ENCODE assay signal across 12 cellular contexts in genomic region chr14:89813485-89814080, GRCh38.
DNase-seq lines count a peak whose midpoint lies in the region; ATAC-seq, FAIRE-seq and TF ChIP-seq lines count a peak whose summit lies in the region.
"Had no signal": no experiment of that assay in that cellular context is flagged by ENCODE, and none has a peak within 500 bp of the region (broad histone marks: within the 10 kb centered on the region; RNA-seq: fewer than 3 reads in every experiment).

No MANE protein-coding gene starts in this region.

- H3K4me2 ChIP-seq in H1 (ENCODE audit: insufficient read depth in 1 of 2, low read depth in 2 of 2, low read length in 2 of 2) = peak overlapping the region in 1 of 2 experiments; percentile 40; a peak in 1 of 4 replicates

- no peaks in the 10 kb centered on the region for H3K79me1 ChIP-seq in H1 (ENCODE audit: low read depth, low read length)

- H3K23me2 ChIP-seq in H1 (ENCODE audit: low read depth, low read length) = 0 out of 2 replicates have a peak, but pooled peaks cover 2% of the 10 kb centered on the region

- TF ChIP-seq EP300 in H1 (IDR thresholded peaks at IDR 0.05; ENCODE audit: borderline replicate concordance in 1 of 2, low read depth in 2 of 2, low read length in 2 of 2) = no peak

- H3K9me3 ChIP-seq in AG04450 (ENCODE audit: control insufficient read depth, insufficient read depth, low read length) = no peaks in the 10 kb centered on the region
- H3K9me3 ChIP-seq in H1 (ENCODE audit: insufficient read depth in 2 of 2, low read depth in 1 of 2, low read length in 1 of 2) = no peaks in the 10 kb centered on the region
- no peaks in the 10 kb centered on the region for H3K9me3 ChIP-seq in muscle layer of duodenum (ENCODE audit: control insufficient read depth in 1 of 2, low read length in 2 of 2)
- H3K9me3 ChIP-seq: uterus had no signal

- H4K8ac ChIP-seq in H1 (ENCODE audit: extremely low read depth, insufficient read depth, low read length) = no peak overlapping the region

- DNase-seq in AG04450 (ENCODE audit: low read depth, low spot score) (peak; percentile 86), Kasumi-1 (lab: John Stamatoyannopoulos, UW) (peak; percentile 10 to 25), H1 (ENCODE audit: low read depth in 1 of 2, low spot score in 2 of 2) (peak in 1 of 2 experiments; percentile 29), head of caudate nucleus (no peak), NCI-H82 treated with DMSO at 0.1 percent for 48 hours (lab: John Stamatoyannopoulos, UW; ENCODE audit: unreplicated experiment) (no peak), NCI-H1105 (lab: John Stamatoyannopoulos, UW) (no peak)
- DNase-seq: AML-193, natural killer cell, NCI-H2171 treated with DMSO at 0.1 percent for 48 hours, uterus had no signal

- TF ChIP-seq CTCF in AG04450 (IDR thresholded peaks at IDR 0.05; ENCODE audit: low read depth, low read length) (no peak), H1 (IDR thresholded peaks at IDR 0.05; ENCODE audit: control extremely low read depth in 1 of 3, insufficient read depth in 1 of 3, low read depth in 1 of 3, low read length in 3 of 3) (no peak)

- H2BK20ac ChIP-seq in H1 (ENCODE audit: low read length) = no peak overlapping the region

- no peak overlapping the region for H2AK5ac ChIP-seq in H1 (ENCODE audit: low read depth, low read length)

- H2BK12ac ChIP-seq in H1 (ENCODE audit: low read depth, low read length) = no peak overlapping the region

- no peak overlapping the region for H3K9ac ChIP-seq in H1 (replicated peaks in 1 of 4; ENCODE audit: extremely low read depth in 1 of 4, low read depth in 3 of 4, low read length in 3 of 4)

- no peak overlapping the region for H3K56ac ChIP-seq in H1 (replicated peaks; ENCODE audit: insufficient read length, low read depth, low read length)

- H3K4me1 ChIP-seq in H1 (replicated peaks in 1 of 4; ENCODE audit: control insufficient read depth in 3 of 4, insufficient read depth in 4 of 4, low read length in 3 of 4) = no peaks in the 10 kb centered on the region
- peaks cover 0 to 5% of the 10 kb centered on the region in 2 donors for H3K4me1 ChIP-seq in muscle layer of duodenum (ENCODE audit: control insufficient read depth in 1 of 2, insufficient read depth in 2 of 2, low read length in 2 of 2)
- H3K4me1 ChIP-seq: uterus had no signal

- no peak overlapping the region for H3K18ac ChIP-seq in H1 (ENCODE audit: extremely low read depth, low read length)

- H3K23ac ChIP-seq in H1 (ENCODE audit: insufficient read length) = no peak overlapping the region

- H2BK15ac ChIP-seq in H1 (ENCODE audit: low read length) = no peak overlapping the region

- no peaks in the 10 kb centered on the region for H3K79me2 ChIP-seq in H1 (ENCODE audit: control insufficient read depth in 1 of 2, insufficient read depth in 2 of 2, low read length in 2 of 2)

- no peaks in the 10 kb centered on the region for H4K20me1 ChIP-seq in H1 (replicated peaks in 1 of 2; ENCODE audit: control insufficient read depth in 1 of 2, insufficient read depth in 2 of 2, low read length in 2 of 2)

- 47% methylated on average over 12 of the region's 12 CpGs; no CpG with 5 or more reads in 1 of the 2 experiments for WGBS in H1 (ENCODE audit: extremely low coverage in 1 of 2, insufficient coverage in 1 of 2, insufficient read length in 1 of 2, insufficient replicate concordance in 2 of 2, low coverage in 1 of 2, low lambda C conversion rate in 2 of 2, missing lambda C conversion rate in 1 of 2), 2 experiments

- intact Hi-C loops in head of caudate nucleus (cut with DNase I) = no loop called here

- H3K4me3 ChIP-seq in AG04450 (ENCODE audit: low read depth, low read length) (peak overlapping the region; percentile 21; the same call in 1 of the 2 replicates), H1 (ENCODE audit: extremely low read depth in 1 of 4, insufficient read depth in 2 of 4, low read depth in 3 of 4, low read length in 4 of 4) (no peak overlapping the region), muscle layer of duodenum (ENCODE audit: low read depth in 1 of 2, low read length in 2 of 2) (no peak overlapping the region)
- H3K4me3 ChIP-seq: uterus had no signal

- no peak overlapping the region for H3K4ac ChIP-seq in H1 (replicated peaks; ENCODE audit: insufficient read length, low read depth, low read length)

- no peak for ATAC-seq in GM21825 (IDR thresholded peaks at IDR 0.05; ENCODE audit: unreplicated experiment)
- ATAC-seq: natural killer cell had no signal

- no peaks in the 10 kb centered on the region for H3K36me3 ChIP-seq in H1 (ENCODE audit: control insufficient read depth in 2 of 4, insufficient read depth in 4 of 4, low read length in 3 of 4)
- no peaks in the 10 kb centered on the region for H3K36me3 ChIP-seq in muscle layer of duodenum (ENCODE audit: control insufficient read depth in 1 of 2, insufficient read depth in 2 of 2, low read length in 2 of 2)
- H3K36me3 ChIP-seq: uterus had no signal

- CTCF ChIA-PET in AG04450 (lab: Charles Lee) = no interaction called here
- CTCF ChIA-PET in H1 (lab: Charles Lee; ENCODE audit: partially characterized antibody) = interaction anchor here (0.7 to 1.2 kb wide), 2 partner anchors 9 to 100 kb away, joined by 3 read pairs; no protein-coding TSS in a partner anchor

- no peak overlapping the region for H3K14ac ChIP-seq in H1 (ENCODE audit: insufficient read length)

- TF ChIP-seq RAD21 in H1 (IDR thresholded peaks at IDR 0.05 in 1 of 2, conservative IDR thresholded peaks at IDR 0.05 in 1 of 2; ENCODE audit: low read depth in 2 of 2, low read length in 2 of 2) = no peak

- no peaks in the 10 kb centered on the region for H3K27me3 ChIP-seq in AG04450 (ENCODE audit: control insufficient read depth, insufficient read depth, low read length)
- no peaks in the 10 kb centered on the region for H3K27me3 ChIP-seq in H1 (replicated peaks in 1 of 4; ENCODE audit: control insufficient read depth in 3 of 4, extremely low read depth in 1 of 4, insufficient read depth in 3 of 4, low read length in 3 of 4)
- no peaks in the 10 kb centered on the region for H3K27me3 ChIP-seq in muscle layer of duodenum (ENCODE audit: low read depth, low read length)
- H3K27me3 ChIP-seq: uterus had no signal

- FAIRE-seq in H1 (lab: Jason Lieb, UNC) = peak; percentile 77

- H4K5ac ChIP-seq in H1 (ENCODE audit: insufficient read length, low read depth, low read length) = no peak overlapping the region

- H2BK120ac ChIP-seq in H1 (replicated peaks; ENCODE audit: low read depth, low read length) = no peak overlapping the region

- H2BK5ac ChIP-seq in H1 (ENCODE audit: low read depth, low read length) = no peak overlapping the region

- TF ChIP-seq POLR2A in H1 (IDR thresholded peaks at IDR 0.05; ENCODE audit: control extremely low read depth in 1 of 2, low read depth in 2 of 2, low read length in 2 of 2) = no peak

- H3K27ac ChIP-seq in AG04450 (ENCODE audit: low read depth, low read length) = no peak overlapping the region
- H3K27ac ChIP-seq in H1 (ENCODE audit: low read depth, low read length) = no peak overlapping the region
- peak overlapping the region; percentile 45 for H3K27ac ChIP-seq in muscle layer of duodenum (ENCODE audit: low read length)
- H3K27ac ChIP-seq: uterus had no signal

- H4K91ac ChIP-seq in H1 (replicated peaks; ENCODE audit: insufficient read length, low read length) = no peak overlapping the region

- no peak overlapping the region for H2AFZ ChIP-seq in H1 (ENCODE audit: low read length)

- POLR2A ChIA-PET in AG04450 (lab: Yijun Ruan, JAX) (interaction anchor here (0.7 to 1.3 kb wide), 2 partner anchors 31 to 474 kb away, joined by 3 to 4 read pairs; no protein-coding TSS in a partner anchor), H1 (lab: Charles Lee; ENCODE audit: partially characterized antibody) (no interaction called here)

TF ChIP-seq in H1, 55 proteins besides CTCF, POLR2A, EP300 and RAD21:
- TF ChIP-seq CTBP2 (IDR thresholded peaks at IDR 0.05; ENCODE audit: borderline replicate concordance, insufficient read depth, insufficient read length, low read length) = no peak
- no peak for TF ChIP-seq GABPA (IDR thresholded peaks at IDR 0.05; ENCODE audit: borderline replicate concordance, insufficient read depth, low read length)
- no peak for TF ChIP-seq CEBPB (IDR thresholded peaks at IDR 0.05; ENCODE audit: low read depth, low read length)
- no peak for TF ChIP-seq MAX (IDR thresholded peaks at IDR 0.05)
- TF ChIP-seq TCF12 (IDR thresholded peaks at IDR 0.05; ENCODE audit: low read depth, low read length) = no peak
- TF ChIP-seq RXRA (IDR thresholded peaks at IDR 0.05; ENCODE audit: insufficient read depth, low read depth, low read length) = no peak
- no peak for TF ChIP-seq CREB1 (IDR thresholded peaks at IDR 0.05)
- no peak for TF ChIP-seq YY1 (IDR thresholded peaks at IDR 0.05; ENCODE audit: low read depth, low read length)
- TF ChIP-seq TEAD4 (IDR thresholded peaks at IDR 0.05; ENCODE audit: low read depth, low read length) = peak; percentile 90
- no peak for TF ChIP-seq NANOG (IDR thresholded peaks at IDR 0.05; ENCODE audit: insufficient read depth, low read depth, low read length, poor library complexity, severe bottlenecking)
- no peak for TF ChIP-seq HDAC6 (IDR thresholded peaks at IDR 0.05; ENCODE audit: low read depth, low read length)
- TF ChIP-seq CBX5 (IDR thresholded peaks at IDR 0.05; ENCODE audit: low read depth, low read length) = no peak
- TF ChIP-seq SRF (IDR thresholded peaks at IDR 0.05; ENCODE audit: low read depth, low read length) = no peak
- no peak for TF ChIP-seq SIRT6 (IDR thresholded peaks at IDR 0.05; ENCODE audit: low read length)
- no peak for TF ChIP-seq TBP (IDR thresholded peaks at IDR 0.05; ENCODE audit: low read depth, low read length)
- peak; percentile 66 for TF ChIP-seq ASH2L (IDR thresholded peaks at IDR 0.05; ENCODE audit: low read length)
- TF ChIP-seq RBBP5 (IDR thresholded peaks at IDR 0.05; ENCODE audit: borderline replicate concordance, low read depth, low read length) = no peak
- no peak for TF ChIP-seq SP1 (IDR thresholded peaks at IDR 0.05; ENCODE audit: low read depth, low read length)

Comparison
In these comparisons a context has a peak if more than half of its experiments do, and no peak if none do; other contexts are left out.
1. DNase-seq: peak in AG04450 (single experiment) and Kasumi-1 (2 of 2); none in head of caudate nucleus (0 of 42), NCI-H82 treated with DMSO at 0.1 percent for 48 hours (single experiment) and NCI-H1105 (single experiment).